ENCODE assay signal across 8 cellular contexts in the genomic region with DNA sequence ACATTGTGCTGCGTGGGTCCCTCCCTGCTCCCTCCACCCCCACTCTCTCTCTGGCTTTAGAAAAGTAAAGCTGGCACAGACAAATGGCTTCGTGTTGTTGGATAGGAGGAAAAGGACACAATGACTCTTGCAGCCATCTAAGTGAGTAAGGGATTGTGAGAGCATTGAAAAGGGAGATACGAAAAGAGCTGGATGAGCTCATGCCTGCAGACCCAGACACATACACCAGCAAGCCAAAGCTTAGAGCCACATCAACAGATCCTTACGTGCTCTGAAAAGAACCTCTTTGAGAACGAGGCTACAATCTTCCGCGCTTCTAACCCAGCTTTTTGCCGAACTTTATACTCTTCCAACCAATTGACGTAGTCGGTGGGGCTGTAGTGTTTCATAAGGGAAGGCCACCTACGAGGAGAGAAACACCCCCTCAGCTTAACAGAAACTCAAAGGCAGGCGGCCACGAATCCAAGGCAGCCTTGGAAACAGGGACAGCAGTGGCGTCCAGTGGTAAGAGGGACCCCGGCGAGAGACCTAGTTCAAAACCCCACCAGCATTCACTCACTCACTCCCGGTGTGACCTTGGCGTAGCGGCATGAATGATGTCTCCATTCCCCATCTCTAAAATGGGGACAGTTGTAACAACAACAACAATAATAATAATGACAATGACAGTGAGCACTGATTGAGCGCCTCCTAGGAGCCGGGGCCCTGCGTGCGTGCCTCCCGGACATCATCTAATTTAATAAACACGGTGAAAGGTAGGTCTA. TPM values are rescaled to one million over a fixed set of nuclear protein-coding genes. Genes with fewer than 3 reads are reported as not detected.
DNase-seq lines count a peak whose midpoint lies in the region; ATAC-seq and TF ChIP-seq lines count a peak whose summit lies in the region.

No MANE protein-coding gene starts in this region.

- H3K9me3 ChIP-seq in SJCRH30 (replicated peaks) (no peaks in the 10 kb centered on the region), esophagus muscularis mucosa (no peaks in the 10 kb centered on the region), muscle layer of colon (ENCODE audit: low read length) (no peaks in the 10 kb centered on the region)

- WGBS in esophagus muscularis mucosa: 26% methylated on average over 24 of the region's 25 CpGs

- H3K27me3 ChIP-seq in SJCRH30 (no peaks in the 10 kb centered on the region), esophagus muscularis mucosa (no peaks in the 10 kb centered on the region), muscle layer of colon (ENCODE audit: control insufficient read depth in 1 of 2, insufficient read depth in 2 of 2, low read length in 2 of 2) (no peaks in the 10 kb centered on the region)

- H3K36me3 ChIP-seq in SJCRH30: peaks cover 25% of the 10 kb centered on the region
- peaks cover 4 to 33% (median 26%) of the 10 kb centered on the region in 4 donors for H3K36me3 ChIP-seq in esophagus muscularis mucosa
- peaks cover 22% of the 10 kb centered on the region for H3K36me3 ChIP-seq in muscle layer of colon (ENCODE audit: insufficient read depth, low read length)

- TF ChIP-seq EP300 in esophagus muscularis mucosa (IDR thresholded peaks at IDR 0.05): no peak

- intact Hi-C loops in esophagus muscularis mucosa (cut with DNase I): no loop called here

- H3K27ac ChIP-seq in SJCRH30: no peak overlapping the region; the same call in 1 of the 2 replicates
- peak overlapping the region; percentile 81 to 85 (median 84) for H3K27ac ChIP-seq in esophagus muscularis mucosa (replicated peaks in 1 of 4)
- peak overlapping the region; percentile 58 for H3K27ac ChIP-seq in muscle layer of colon (ENCODE audit: low read depth, low read length)

- TF ChIP-seq POLR2A in esophagus muscularis mucosa (IDR thresholded peaks at IDR 0.05; ENCODE audit: low read depth): no peak

- H3K9ac ChIP-seq in muscle layer of colon (ENCODE audit: low read length): peak overlapping the region; percentile 37

- no peak for TF ChIP-seq CTCF in esophagus muscularis mucosa (IDR thresholded peaks at IDR 0.05)

- DNase-seq in SJCRH30 (no peak), esophagus muscularis mucosa (ENCODE audit: extremely low spot score) (no peak), ureter (ENCODE audit: low spot score) (no peak)

- no peaks in the 10 kb centered on the region for H3K4me1 ChIP-seq in SJCRH30
- H3K4me1 ChIP-seq in esophagus muscularis mucosa: peaks cover 16 to 25% (median 20%) of the 10 kb centered on the region in 4 donors
- H3K4me1 ChIP-seq in muscle layer of colon (ENCODE audit: insufficient read depth, low read length): peaks cover 7% of the 10 kb centered on the region

- peak; percentile 10 for ATAC-seq in GM18858 (IDR thresholded peaks at IDR 0.05; ENCODE audit: unreplicated experiment)
- ATAC-seq in HG03442 (IDR thresholded peaks at IDR 0.05; ENCODE audit: unreplicated experiment): no peak
- no peak for ATAC-seq in GM21515 (IDR thresholded peaks at IDR 0.05; ENCODE audit: unreplicated experiment)
- no peak for ATAC-seq in HG02884 (IDR thresholded peaks at IDR 0.05; ENCODE audit: unreplicated experiment)

- H3K4me3 ChIP-seq in SJCRH30 (peak overlapping the region; percentile 91), esophagus muscularis mucosa (peak overlapping the region; percentile 81 to 100 (median 92)), muscle layer of colon (ENCODE audit: low read depth in 1 of 2, low read length in 2 of 2) (peak overlapping the region; percentile 64 to 81)

RNA-seq across cellular contexts. Expression of gene FBXO21, which starts 1.1 kb away (rescaled TPM):
- 54.1 and 68.9 TPM in 2 replicates for total RNA-seq in SJCRH30 (2014; rRNA removed; shearing (Covaris generic))
- total RNA-seq in esophagus muscularis mucosa (10 to 100 TPM; 40.7 to 92.5 (median 70.2) TPM), ureter (47.1 TPM)
